ENCODE assay signal across 36 cellular contexts in genomic region chr2:45406626-45407025, GRCh38.
DNase-seq lines count a peak whose midpoint lies in the region; ATAC-seq, FAIRE-seq and TF ChIP-seq lines count a peak whose summit lies in the region.
"Had no signal": no experiment of that assay in that cellular context is flagged by ENCODE, and none has a peak within 500 bp of the region (broad histone marks: within the 10 kb centered on the region; RNA-seq: fewer than 3 reads in every experiment).

No MANE protein-coding gene starts in this region.

- TF ChIP-seq POLR2A in gastrocnemius medialis (IDR thresholded peaks at IDR 0.05), result no peak

- TF ChIP-seq RAD21 in Ishikawa (IDR thresholded peaks at IDR 0.05; ENCODE audit: low read depth), result no peak

- H3K4me3 ChIP-seq in bronchial epithelial cell (ENCODE audit: low read depth, low read length) (no peak overlapping the region), gastrocnemius medialis (no peak overlapping the region)
- H3K4me3 ChIP-seq: ascending aorta, lung, psoas muscle had no signal

- no peaks in the 10 kb centered on the region for H3K4me1 ChIP-seq in gastrocnemius medialis
- H3K4me1 ChIP-seq: ascending aorta, BE2C had no signal

- H3K36me3 ChIP-seq in bronchial epithelial cell (ENCODE audit: control insufficient read depth, insufficient read depth, low read length), result no peaks in the 10 kb centered on the region
- no peaks in the 10 kb centered on the region for H3K36me3 ChIP-seq in gastrocnemius medialis
- H3K36me3 ChIP-seq: ascending aorta, BE2C had no signal

- ATAC-seq in gastrocnemius medialis, result no peak
- ATAC-seq: activated CD8-positive, alpha-beta memory T cell treated with anti-CD3 and anti-CD28 coated beads, Interleukin-2, amount 10 ng/mL, durations not matched to agents 7 days and 5 days; activated T-cell treated with anti-CD3 and anti-CD28 coated beads, Interleukin-2, amount 50 U/mL, for 4 hours; CD8-positive, alpha-beta T cell; HepG2; natural killer cell; PC-3; psoas muscle; stimulated activated naive B cell treated with anti-CD40 and anti-IgM and Interleukin-4, amounts not matched to agents 10 μg/mL and 1 μg/mL and 100 μg/mL, for 72 hours; T-helper 17 cell had no signal

- TF ChIP-seq CTCF in bronchial epithelial cell (IDR thresholded peaks at IDR 0.05; ENCODE audit: insufficient read depth, low read length, severe bottlenecking) (no peak), gastrocnemius medialis (IDR thresholded peaks at IDR 0.05 in 4 of 5, conservative IDR thresholded peaks at IDR 0.05 in 1 of 5) (no peak)

- H3K27me3 ChIP-seq in bronchial epithelial cell (ENCODE audit: control insufficient read depth, insufficient read depth, low read length) (no peaks in the 10 kb centered on the region), gastrocnemius medialis (no peaks in the 10 kb centered on the region)
- H3K27me3 ChIP-seq: ascending aorta, BE2C had no signal

- no peak for TF ChIP-seq EP300 in Ishikawa (IDR thresholded peaks at IDR 0.05; ENCODE audit: borderline replicate concordance)

- H3K9me3 ChIP-seq in gastrocnemius medialis, result no peaks in the 10 kb centered on the region
- H3K9me3 ChIP-seq: ascending aorta, BE2C, psoas muscle had no signal

- intact Hi-C loops in gastrocnemius medialis (cut with DNase I; ENCODE audit: low total_unique reads), result no loop called here

- in situ Hi-C loops in gastrocnemius medialis (cut with MboI; ENCODE audit: low sequenced_read_pairs in 4 of 4), result no loop called here

- no peak overlapping the region for H3K27ac ChIP-seq in gastrocnemius medialis
- H3K27ac ChIP-seq: ascending aorta, psoas muscle had no signal

- no peak for FAIRE-seq in bronchial epithelial cell (lab: Jason Lieb, UNC)
- no peak for FAIRE-seq in GM19239 (lab: Jason Lieb, UNC)
- FAIRE-seq: HepG2, TTC549 had no signal

- DNase-seq in NCI-H510A treated with DMSO at 0.1 percent for 48 hours (lab: John Stamatoyannopoulos, UW) (peak; percentile 14), NCI-H510A (lab: John Stamatoyannopoulos, UW) (no peak), bronchial epithelial cell (ENCODE audit: low read depth) (peak; percentile 27), left kidney (ENCODE audit: low read depth, low spot score) (peak; percentile 44), NCI-H2196 treated with DMSO at 0.1 percent for 48 hours (lab: John Stamatoyannopoulos, UW; ENCODE audit: unreplicated experiment) (no peak), gastrocnemius medialis (no peak), GM19239 (ENCODE audit: insufficient read length, low spot score) (no peak)
- DNase-seq: ACHN; activated CD4-positive, alpha-beta T cell treated with anti-CD3 and anti-CD28 coated beads, Interleukin-2, amount 50 U/mL, for 4 hours; activated CD8-positive, alpha-beta memory T cell treated with anti-CD3 and anti-CD28 coated beads, Interleukin-2, amount 10 ng/mL, durations not matched to agents 7 days and 5 days; activated gamma-delta T cell; activated naive CD8-positive, alpha-beta T cell treated with anti-CD3 and anti-CD28 coated beads, Interleukin-2, amount 10 ng/mL, durations not matched to agents 7 days and 5 days; activated T-cell treated with anti-CD3 and anti-CD28 coated beads, Interleukin-2, amount 50 U/mL, for 4 hours; BE2C; CD8-positive, alpha-beta T cell; cortex of kidney; DMS153; effector memory CD4-positive, alpha-beta T cell; H7; hippocampal formation; natural killer cell; NCI-H1048; NCI-H187 treated with DMSO at 0.1 percent for 48 hours; NCI-H524 treated with DMSO at 0.1 percent for 48 hours; occipital lobe; PC-3; psoas muscle; stimulated activated naive B cell treated with anti-CD40 and anti-IgM and Interleukin-4, amounts not matched to agents 10 μg/mL and 1 μg/mL and 100 μg/mL, for 72 hours; substantia nigra; T-helper 17 cell; trophoblast cell had no signal

TF ChIP-seq in Ishikawa, 13 proteins besides CTCF, POLR2A, EP300 and RAD21:
- TF ChIP-seq REST (IDR thresholded peaks at IDR 0.05; ENCODE audit: low read depth) (no peak), TAF1 (IDR thresholded peaks at IDR 0.05; ENCODE audit: low read depth) (no peak), CEBPB (IDR thresholded peaks at IDR 0.05) (no peak), MAX (IDR thresholded peaks at IDR 0.05) (0 out of 2 replicates have a peak, but pooled peaks have one; percentile 13), TEAD4 (IDR thresholded peaks at IDR 0.05) (no peak), FOXM1 (IDR thresholded peaks at IDR 0.05; ENCODE audit: borderline replicate concordance, low read depth) (no peak), ZBTB7A (IDR thresholded peaks at IDR 0.05; ENCODE audit: low read depth) (no peak), NFIC (IDR thresholded peaks at IDR 0.05) (no peak), CREB1 (IDR thresholded peaks at IDR 0.05; ENCODE audit: low read depth) (no peak), EGR1 (IDR thresholded peaks at IDR 0.05) (no peak), USF1 (IDR thresholded peaks at IDR 0.05) (peak; percentile 78), TCF12 (IDR thresholded peaks at IDR 0.05; ENCODE audit: low read depth) (no peak)
TF ChIP-seq in Ishikawa: peak in this region for 2.

Comparison
In these comparisons a context has a peak if more than half of its experiments do, and no peak if none do; other contexts are left out.
1. DNase-seq: peak in NCI-H510A treated with DMSO at 0.1 percent for 48 hours (single experiment), bronchial epithelial cell (single experiment) and left kidney (single experiment); none in NCI-H510A (single experiment), NCI-H2196 treated with DMSO at 0.1 percent for 48 hours (single experiment), gastrocnemius medialis (0 of 2) and GM19239 (single experiment).